Comparison of ENCODE assay signal across 15 cellular contexts in the genomic region with DNA sequence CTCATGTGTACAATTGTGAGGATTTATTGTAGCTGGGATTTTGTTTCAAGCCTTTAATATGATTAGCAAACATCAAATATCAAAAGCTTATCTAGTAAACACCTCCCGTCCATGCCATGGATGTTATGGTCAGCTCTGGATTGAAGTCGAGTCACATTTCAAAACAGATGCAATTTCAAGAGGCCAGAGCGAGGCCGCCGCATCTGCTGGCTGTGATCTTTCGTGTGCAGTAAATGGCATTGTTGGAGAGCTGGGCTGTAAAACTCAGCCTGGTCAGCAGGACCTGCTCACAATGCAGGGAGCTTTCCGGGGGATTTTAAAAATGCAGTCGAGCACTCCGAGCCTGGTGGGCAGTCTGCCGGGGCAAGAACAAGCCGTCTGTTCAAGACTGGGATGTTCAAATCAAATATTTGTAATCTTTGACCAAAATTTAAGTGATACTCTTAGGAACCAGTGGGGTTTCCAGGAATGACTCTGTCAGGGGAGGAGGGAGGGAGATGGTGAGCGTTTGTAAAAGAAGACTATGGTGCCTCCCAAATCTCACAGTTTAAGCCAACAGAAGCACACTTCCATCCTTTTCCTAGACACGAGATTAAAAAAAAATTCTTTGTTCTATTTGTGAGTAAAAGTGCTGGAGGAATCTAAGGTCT.
A peak's percentile ranks its signal among the peaks of the same experiment; 100 is the strongest.
DNase-seq lines count a peak whose midpoint lies in the region; ATAC-seq and TF ChIP-seq lines count a peak whose summit lies in the region.
"Had no signal": no experiment of that assay in that cellular context is flagged by ENCODE, and none has a peak within 500 bp of the region (broad histone marks: within the 10 kb centered on the region; RNA-seq: fewer than 3 reads in every experiment).

No MANE protein-coding gene starts in this region.

- H3K9me3 Mint-ChIP-seq in type B pancreatic cell, result no peaks in the 10 kb centered on the region
- no peaks in the 10 kb centered on the region; the same call in 2 of the 3 replicates for H3K9me3 Mint-ChIP-seq in GM23338

- no peaks in the 10 kb centered on the region for H3K9me3 ChIP-seq in WERI-Rb-1 (ENCODE audit: severe bottlenecking)
- H3K9me3 ChIP-seq in hepatocyte (ENCODE audit: low read depth), result no peaks in the 10 kb centered on the region
- H3K9me3 ChIP-seq in neuron (ENCODE audit: low read length), result no peaks in the 10 kb centered on the region
- H3K9me3 ChIP-seq: BLaER1 had no signal

- H3K27ac Mint-ChIP-seq in type B pancreatic cell (no peak overlapping the region), GM23338 (no peak overlapping the region)
- H3K27ac Mint-ChIP-seq: HFFc6 had no signal

- H3K27me3 Mint-ChIP-seq in type B pancreatic cell (no peaks in the 10 kb centered on the region), GM23338 (ENCODE audit: insufficient read depth, low read depth, poor library complexity) (peaks cover 7% of the 10 kb centered on the region)

- no peak for TF ChIP-seq CTCF in WERI-Rb-1 (IDR thresholded peaks at IDR 0.05; ENCODE audit: low read depth, low read length)
- TF ChIP-seq CTCF in hepatocyte (IDR thresholded peaks at IDR 0.05; ENCODE audit: poor library complexity), result no peak
- TF ChIP-seq CTCF in type B pancreatic cell (conservative IDR thresholded peaks at IDR 0.05), result no peak
- TF ChIP-seq CTCF in GM23338 (conservative IDR thresholded peaks at IDR 0.05; ENCODE audit: low read depth in 2 of 2), result no peak

- H3K4me2 ChIP-seq in hepatocyte, result peak overlapping the region; percentile 7
- no peak overlapping the region for H3K4me2 ChIP-seq in GM23338
- H3K4me2 ChIP-seq: BLaER1 had no signal

- no peaks in the 10 kb centered on the region for H3K36me3 ChIP-seq in WERI-Rb-1
- no peaks in the 10 kb centered on the region for H3K36me3 ChIP-seq in hepatocyte (replicated peaks; ENCODE audit: insufficient read depth, low read depth)
- no peaks in the 10 kb centered on the region for H3K36me3 ChIP-seq in neuron (ENCODE audit: insufficient read depth, low read length)
- no peaks in the 10 kb centered on the region for H3K36me3 ChIP-seq in GM23338 (ENCODE audit: insufficient read depth)
- H3K36me3 ChIP-seq: BLaER1 had no signal

- ATAC-seq in esophagus mucosa, result no peak
- ATAC-seq in GM23338, result no peak
- ATAC-seq: K562 had no signal

- H3K4me1 Mint-ChIP-seq in type B pancreatic cell (ENCODE audit: unreplicated experiment) (peaks cover 33% of the 10 kb centered on the region), GM23338 (peaks cover 36% of the 10 kb centered on the region)

- DNase-seq in WERI-Rb-1 (peak; percentile 88), hepatocyte (ENCODE audit: low spot score) (no peak), type B pancreatic cell (ENCODE audit: extremely low spot score, unreplicated experiment) (no peak), GM23338 (ENCODE audit: low spot score) (no peak), NCI-H526 (lab: John Stamatoyannopoulos, UW) (no peak)
- DNase-seq: HFFc6, NCI-H1048, NCI-H345, NCI-H748 treated with DMSO at 0.1 percent for 48 hours, SHP77 treated with DMSO at 0.1 percent for 48 hours had no signal

- H3K27me3 ChIP-seq in WERI-Rb-1 (ENCODE audit: insufficient read depth, low read depth, severe bottlenecking), result no peaks in the 10 kb centered on the region
- H3K27me3 ChIP-seq in hepatocyte, result no peaks in the 10 kb centered on the region
- H3K27me3 ChIP-seq in neuron (ENCODE audit: insufficient read depth, low read length), result no peaks in the 10 kb centered on the region
- no peaks in the 10 kb centered on the region for H3K27me3 ChIP-seq in GM23338 (ENCODE audit: insufficient read depth)
- H3K27me3 ChIP-seq: BLaER1 had no signal

- H3F3A ChIP-seq in GM23338 (replicated peaks; ENCODE audit: low read depth), result no peaks in the 10 kb centered on the region

- no peaks in the 10 kb centered on the region for H3K36me3 Mint-ChIP-seq in type B pancreatic cell
- no peaks in the 10 kb centered on the region for H3K36me3 Mint-ChIP-seq in GM23338 (ENCODE audit: low read depth)

- H2AFZ ChIP-seq in hepatocyte, result no peak overlapping the region
- H2AFZ ChIP-seq in neuron (ENCODE audit: low read depth, low read length), result peak overlapping the region; percentile 58
- no peak overlapping the region; the same call in 1 of the 2 replicates for H2AFZ ChIP-seq in GM23338

- peak overlapping the region; percentile 26 for H3K4me3 Mint-ChIP-seq in type B pancreatic cell
- H3K4me3 Mint-ChIP-seq in GM23338, result no peak overlapping the region
- H3K4me3 Mint-ChIP-seq: HFFc6 had no signal

- 28% methylated on average over 13 of the region's 13 CpGs for WGBS in hepatocyte (ENCODE audit: low lambda C conversion rate, missing lambda C conversion rate)

- no peaks in the 10 kb centered on the region for H3K9me2 ChIP-seq in hepatocyte (replicated peaks; ENCODE audit: insufficient read depth)
- no peaks in the 10 kb centered on the region for H3K9me2 ChIP-seq in GM23338 (ENCODE audit: insufficient read depth)

- H3K4me3 ChIP-seq in WERI-Rb-1 (ENCODE audit: low read depth, low read length) (peak overlapping the region; percentile 35), hepatocyte (no peak overlapping the region), neuron (ENCODE audit: low read length) (peak overlapping the region; percentile 10), GM23338 (no peak overlapping the region)
- H3K4me3 ChIP-seq: BLaER1, K562 had no signal

- H3K4me1 ChIP-seq in hepatocyte (ENCODE audit: insufficient read depth) (peaks cover 6% of the 10 kb centered on the region), neuron (ENCODE audit: insufficient read depth, low read length) (peaks cover 12% of the 10 kb centered on the region), GM23338 (ENCODE audit: insufficient read depth) (peaks cover 6% of the 10 kb centered on the region)

- H3K27ac ChIP-seq in WERI-Rb-1 (peak overlapping the region; percentile 90), hepatocyte (no peak overlapping the region), GM23338 (ENCODE audit: low read depth) (no peak overlapping the region)
- H3K27ac ChIP-seq: BLaER1, HL-60 had no signal

- H4K20me1 ChIP-seq in hepatocyte (ENCODE audit: insufficient read depth, poor library complexity, severe bottlenecking) (no peaks in the 10 kb centered on the region), GM23338 (replicated peaks; ENCODE audit: insufficient read depth) (no peaks in the 10 kb centered on the region)
- H4K20me1 ChIP-seq: BLaER1 had no signal

- no peaks in the 10 kb centered on the region for H3K79me2 ChIP-seq in hepatocyte
- no peaks in the 10 kb centered on the region for H3K79me2 ChIP-seq in GM23338 (replicated peaks; ENCODE audit: insufficient read depth)

TF ChIP-seq in GM23338, 12 proteins besides CTCF, POLR2A, EP300 and RAD21 (continues in another document):
- TF ChIP-seq CREB1 (CRISPR knock-in tag; IDR thresholded peaks at IDR 0.05; ENCODE audit: low read depth), result no peak
- TF ChIP-seq ZNF331 (CRISPR knock-in tag; IDR thresholded peaks at IDR 0.05; ENCODE audit: low read depth), result no peak
- TF ChIP-seq, protein P1, sequence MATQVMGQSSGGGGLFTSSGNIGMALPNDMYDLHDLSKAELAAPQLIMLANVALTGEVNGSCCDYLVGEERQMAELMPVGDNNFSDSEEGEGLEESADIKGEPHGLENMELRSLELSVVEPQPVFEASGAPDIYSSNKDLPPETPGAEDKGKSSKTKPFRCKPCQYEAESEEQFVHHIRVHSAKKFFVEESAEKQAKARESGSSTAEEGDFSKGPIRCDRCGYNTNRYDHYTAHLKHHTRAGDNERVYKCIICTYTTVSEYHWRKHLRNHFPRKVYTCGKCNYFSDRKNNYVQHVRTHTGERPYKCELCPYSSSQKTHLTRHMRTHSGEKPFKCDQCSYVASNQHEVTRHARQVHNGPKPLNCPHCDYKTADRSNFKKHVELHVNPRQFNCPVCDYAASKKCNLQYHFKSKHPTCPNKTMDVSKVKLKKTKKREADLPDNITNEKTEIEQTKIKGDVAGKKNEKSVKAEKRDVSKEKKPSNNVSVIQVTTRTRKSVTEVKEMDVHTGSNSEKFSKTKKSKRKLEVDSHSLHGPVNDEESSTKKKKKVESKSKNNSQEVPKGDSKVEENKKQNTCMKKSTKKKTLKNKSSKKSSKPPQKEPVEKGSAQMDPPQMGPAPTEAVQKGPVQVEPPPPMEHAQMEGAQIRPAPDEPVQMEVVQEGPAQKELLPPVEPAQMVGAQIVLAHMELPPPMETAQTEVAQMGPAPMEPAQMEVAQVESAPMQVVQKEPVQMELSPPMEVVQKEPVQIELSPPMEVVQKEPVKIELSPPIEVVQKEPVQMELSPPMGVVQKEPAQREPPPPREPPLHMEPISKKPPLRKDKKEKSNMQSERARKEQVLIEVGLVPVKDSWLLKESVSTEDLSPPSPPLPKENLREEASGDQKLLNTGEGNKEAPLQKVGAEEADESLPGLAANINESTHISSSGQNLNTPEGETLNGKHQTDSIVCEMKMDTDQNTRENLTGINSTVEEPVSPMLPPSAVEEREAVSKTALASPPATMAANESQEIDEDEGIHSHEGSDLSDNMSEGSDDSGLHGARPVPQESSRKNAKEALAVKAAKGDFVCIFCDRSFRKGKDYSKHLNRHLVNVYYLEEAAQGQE (IDR thresholded peaks at IDR 0.05; ENCODE audit: unreplicated experiment), result no peak
- no peak for TF ChIP-seq NANOG (IDR thresholded peaks at IDR 0.05; ENCODE audit: borderline replicate concordance)
- no peak for TF ChIP-seq JUNB (IDR thresholded peaks at IDR 0.05; ENCODE audit: unreplicated experiment)
- TF ChIP-seq EZH2 (IDR thresholded peaks at IDR 0.05; ENCODE audit: low read depth, unreplicated experiment), result no peak
- TF ChIP-seq EZH2phosphoT487 (IDR thresholded peaks at IDR 0.05; ENCODE audit: unreplicated experiment), result no peak
- no peak for TF ChIP-seq ZNF114 (CRISPR knock-in tag; IDR thresholded peaks at IDR 0.05)
- TF ChIP-seq POLR2AphosphoS5 (IDR thresholded peaks at IDR 0.05; ENCODE audit: low read depth), result no peak

Comparison
In these comparisons a context has a peak if more than half of its experiments do, and no peak if none do; other contexts are left out.
1. H3K4me3 ChIP-seq: peak in WERI-Rb-1 (single experiment) and neuron (single experiment); none in hepatocyte (single experiment) and GM23338 (single experiment).